Comparison of ENCODE assay signal across 30 cellular contexts in genomic region chr12:66629138-66629880, GRCh38. TPM values are rescaled to one million over a fixed set of nuclear protein-coding genes. Genes with fewer than 3 reads are reported as not detected.
DNase-seq lines count a peak whose midpoint lies in the region; ATAC-seq, FAIRE-seq and TF ChIP-seq lines count a peak whose summit lies in the region.
"Had no signal": no experiment of that assay in that cellular context is flagged by ENCODE, and none has a peak within 500 bp of the region (broad histone marks: within the 10 kb centered on the region; RNA-seq: fewer than 3 reads in every experiment).

No MANE protein-coding gene starts in this region.

- TF ChIP-seq CTCF in keratinocyte (optimal IDR thresholded peaks at IDR 0.05 in 1 of 3, IDR thresholded peaks at IDR 0.05 in 1 of 3, conservative IDR thresholded peaks at IDR 0.05 in 1 of 3; ENCODE audit: extremely low read depth in 1 of 3, insufficient read depth in 2 of 3, low read length in 3 of 3), result no peak
- TF ChIP-seq CTCF in lung (IDR thresholded peaks at IDR 0.05; ENCODE audit: control extremely low read depth, extremely low read depth), result no peak

- H3K36me3 ChIP-seq in keratinocyte (ENCODE audit: control insufficient read depth in 2 of 2, extremely low read depth in 1 of 2, insufficient read depth in 2 of 2, low read length in 2 of 2) (no peaks in the 10 kb centered on the region), lung (ENCODE audit: control insufficient read depth in 2 of 2, insufficient read depth in 2 of 2, low read length in 2 of 2) (no peaks in the 10 kb centered on the region)
- H3K36me3 ChIP-seq: gastrocnemius medialis, uterus had no signal

- WGBS in lung, 2 donors, result 63 to 81% methylated on average over 5 of the region's 5 CpGs

- H2AFZ ChIP-seq in keratinocyte (ENCODE audit: control insufficient read depth, low read length), result no peak overlapping the region

- no peaks in the 10 kb centered on the region for H3K9me1 ChIP-seq in keratinocyte (ENCODE audit: control insufficient read depth, extremely low read depth, insufficient read depth, low read length)

- H3K4me3 ChIP-seq in keratinocyte (ENCODE audit: control insufficient read depth in 2 of 3, extremely low read depth in 1 of 3, insufficient read depth in 2 of 3, low read depth in 1 of 3, low read length in 3 of 3) (no peak overlapping the region), lung (no peak overlapping the region)
- H3K4me3 ChIP-seq: gastrocnemius medialis, SK-N-MC, testis, uterus had no signal

- FAIRE-seq in keratinocyte (lab: Jason Lieb, UNC), result peak; percentile 34
- FAIRE-seq: astrocyte, endometrium, GM12891 had no signal

- H3K9me3 ChIP-seq in keratinocyte (ENCODE audit: control insufficient read depth, low read depth, low read length), result no peaks in the 10 kb centered on the region
- no peaks in the 10 kb centered on the region for H3K9me3 ChIP-seq in lung (ENCODE audit: control insufficient read depth in 2 of 2, insufficient read depth in 1 of 2, low read length in 1 of 2)
- H3K9me3 ChIP-seq: gastrocnemius medialis, testis, uterus had no signal

- no peaks in the 10 kb centered on the region for H4K20me1 ChIP-seq in keratinocyte (ENCODE audit: control insufficient read depth, extremely low read depth, insufficient read depth, low read length)

- H3K27me3 ChIP-seq in keratinocyte (ENCODE audit: control insufficient read depth, extremely low read depth, insufficient read depth, low read length) (no peaks in the 10 kb centered on the region), lung (ENCODE audit: control insufficient read depth, insufficient read depth) (no peaks in the 10 kb centered on the region)
- H3K27me3 ChIP-seq: gastrocnemius medialis, testis, uterus had no signal

- H3K4me2 ChIP-seq in keratinocyte (ENCODE audit: control insufficient read depth, extremely low read depth, insufficient read depth, low read depth, low read length), result no peak overlapping the region

- H3K9ac ChIP-seq in keratinocyte (ENCODE audit: control insufficient read depth, extremely low read depth, insufficient read depth, low read length), result no peak overlapping the region

- peak; percentile 79 for DNase-seq in DMS53 (lab: John Stamatoyannopoulos, UW)
- DNase-seq in RPMI8226, result peak; percentile 7
- DNase-seq in keratinocyte (ENCODE audit: low read depth, low spot score), result no peak
- DNase-seq in lung (ENCODE audit: low spot score), result no peak
- no peak for DNase-seq in A172 (ENCODE audit: low spot score)
- DNase-seq: activated CD4-positive, alpha-beta T cell treated with anti-CD3 and anti-CD28 coated beads for 48 hours; activated CD8-positive, alpha-beta memory T cell treated with anti-CD3 and anti-CD28 coated beads for 24 hours; activated effector memory CD4-positive, alpha-beta T cell treated with anti-CD3 and anti-CD28 coated beads, Interleukin-2, amount 50 U/mL, for 16 hours; activated naive CD8-positive, alpha-beta T cell treated with anti-CD3 and anti-CD28 coated beads for 36 hours; EL; gastrocnemius medialis; H7; hypothalamus; immature natural killer cell; NCI-H1048; NCI-H1694 treated with DMSO at 0.1 percent for 48 hours; NCI-H526 treated with DMSO at 0.1 percent for 48 hours; stimulated activated naive CD4-positive, alpha-beta T cell treated with Interleukin-2 at 50 U/mL for 16 hours; T-helper 17 cell; testis; uterus had no signal

- no peak overlapping the region for H3K27ac ChIP-seq in keratinocyte (ENCODE audit: control insufficient read depth, insufficient read depth, low read length)
- H3K27ac ChIP-seq in lung (ENCODE audit: low read depth in 1 of 2, low read length in 1 of 2), result no peak overlapping the region
- H3K27ac ChIP-seq: gastrocnemius medialis, SK-N-MC, testis, uterus had no signal

- ATAC-seq in lung (ENCODE audit: insufficient read depth, low FRiP score), result peak; percentile 45
- ATAC-seq in HG03457 (IDR thresholded peaks at IDR 0.05; ENCODE audit: unreplicated experiment), result no peak
- ATAC-seq in GM19455 (IDR thresholded peaks at IDR 0.05; ENCODE audit: unreplicated experiment), result no peak
- no peak for ATAC-seq in GM18873 (IDR thresholded peaks at IDR 0.05; ENCODE audit: low FRiP score, unreplicated experiment)
- ATAC-seq: gastrocnemius medialis, T-helper 17 cell had no signal

- H3K79me2 ChIP-seq in keratinocyte (ENCODE audit: control insufficient read depth, insufficient read depth, low read length), result no peaks in the 10 kb centered on the region

- dilution Hi-C loops in keratinocyte (cut with MboI; ENCODE audit: extremely low pct_ligation_motif_present, low sequenced_read_pairs), result no loop called here

- H3K4me1 ChIP-seq in keratinocyte (ENCODE audit: control insufficient read depth, extremely low read depth, insufficient read depth, low read length) (peaks cover 22% of the 10 kb centered on the region), lung (ENCODE audit: control insufficient read depth in 2 of 2, insufficient read depth in 2 of 2, low read length in 2 of 2) (peaks cover 0 to 2% of the 10 kb centered on the region in 2 donors)
- H3K4me1 ChIP-seq: testis, uterus had no signal

RNA-seq across cellular contexts. Expression of gene GRIP1, which starts 49.6 kb away (rescaled TPM):
- polyA plus RNA-seq in keratinocyte (3.2 to 7.6 TPM (median 6.7 TPM) in 3 replicates), lung (under 1 TPM; 0.20 to 0.32 TPM)
- polyA plus RNA-seq in keratinocyte (2011; ENCODE audit: low read depth), result 12.7 TPM
- 3.6 and 15.7 TPM in 2 replicates for polyA plus RNA-seq in keratinocyte (2011; cell fraction: cytosol; rRNA removed)
- 10.4 and 12.3 TPM in 2 replicates for polyA plus RNA-seq in keratinocyte (2011; cell fraction: nucleus; rRNA removed)
- polyA plus RNA-seq in keratinocyte (2012; ENCODE audit: low replicate concordance), result 5.8 and 12.6 TPM in 2 replicates
- 11.5 to 18.7 TPM (median 13.6 TPM) in 3 replicates for polyA minus RNA-seq in keratinocyte
- polyA minus RNA-seq in keratinocyte (2011; cell fraction: cytosol; rRNA and poly(A)+ RNA removed), result 15.5 TPM
- polyA minus RNA-seq in keratinocyte (2011; cell fraction: nucleus; rRNA and poly(A)+ RNA removed), result 22.8 and 42.5 TPM in 2 replicates
- 1 to 10 TPM; 1.3 to 3.6 TPM for total RNA-seq in lung
- total RNA-seq in A172 (2014; rRNA removed; shearing (Covaris generic)), result not detected in 2 replicates
- total RNA-seq: RPMI7951 had no signal
- polyA plus RNA-seq: CD14-positive monocyte had no signal

Comparison
In these comparisons a context has a peak if more than half of its experiments do, and no peak if none do; other contexts are left out.
1. DNase-seq: peak in DMS53 (single experiment) and RPMI8226 (single experiment); none in keratinocyte (single experiment), lung (single experiment) and A172 (single experiment).